ENCODE assay signal across 8 cellular contexts in genomic region chr1:28514445-28514933, GRCh38. TPM values are rescaled to one million over a fixed set of nuclear protein-coding genes. Genes with fewer than 3 reads are reported as not detected.
DNase-seq lines count a peak whose midpoint lies in the region; ATAC-seq and TF ChIP-seq lines count a peak whose summit lies in the region.
"Not testable (repeated sequence)": the region's sequence is repeated elsewhere in the genome, so short reads cannot be mapped to it uniquely, and the experiment has no call there.

No MANE protein-coding gene starts in this region.

- H3F3A ChIP-seq in GM23248 (ENCODE audit: insufficient read depth) = peaks cover 78% of the 10 kb centered on the region

- H3K4me1 Mint-ChIP-seq in T-helper 2 cell treated with Interferon-gamma antibody and Interleukin-4, amounts not matched to agents 5 μg/mL and 100 μg/mL, for 36 hours (ENCODE audit: low read depth) = peaks cover 32% of the 10 kb centered on the region
- H3K4me1 Mint-ChIP-seq in activated CD8-positive, alpha-beta memory T cell treated with anti-CD3 and anti-CD28 coated beads, Interleukin-2, amount 10 ng/mL, durations not matched to agents 7 days and 5 days = peaks cover 49% of the 10 kb centered on the region
- H3K4me1 Mint-ChIP-seq in activated naive CD8-positive, alpha-beta T cell treated with anti-CD3 and anti-CD28 coated beads, Interleukin-2, amount 50 U/mL, for 24 hours = peaks cover 46% of the 10 kb centered on the region

- H3K9ac ChIP-seq in GM23248 = not testable (repeated sequence)

- not testable (repeated sequence) for H3K4me2 ChIP-seq in GM23248 (ENCODE audit: unreplicated experiment)

- H3K9me3 ChIP-seq in GM23248 (ENCODE audit: low read depth) = not testable (repeated sequence)

- H3K79me2 ChIP-seq in GM23248 (ENCODE audit: insufficient read depth) = peaks cover 17% of the 10 kb centered on the region

- 88 to 90% methylated on average over 13 of the region's 13 CpGs for WGBS in GM23248 (ENCODE audit: low coverage in 1 of 2, low lambda C conversion rate in 2 of 2, missing lambda C conversion rate in 2 of 2), 2 experiments

- CTCF ChIA-PET in activated CD8-positive, alpha-beta memory T cell treated with anti-CD3 and anti-CD28 coated beads, Interleukin-2, amount 10 ng/mL, durations not matched to agents 7 days and 5 days (lab: Charles Lee) = interaction anchor here (2.3 to 3.5 kb wide), 2 partner anchors 9 to 88 kb away, joined by 5 to 12 read pairs; no protein-coding TSS in a partner anchor

- H3K27ac ChIP-seq in C4-2B (peak overlapping the region; percentile 8; the same call in 1 of the 2 replicates), GM23248 (peak overlapping the region; percentile 18; the same call in 1 of the 2 replicates)

- TF ChIP-seq CTCF in C4-2B (conservative IDR thresholded peaks at IDR 0.05); NB4 (IDR thresholded peaks at IDR 0.05; ENCODE audit: low read depth, low read length): not testable (repeated sequence)

- not testable (repeated sequence) for H3K9me2 ChIP-seq in GM23248 (ENCODE audit: insufficient read depth)

- in situ Hi-C loops in GM23248 (cut with MboI) = not testable (repeated sequence)

- H3K27me3 Mint-ChIP-seq in T-helper 2 cell treated with Interferon-gamma antibody and Interleukin-4, amounts not matched to agents 5 μg/mL and 100 μg/mL, for 36 hours (ENCODE audit: low read depth); activated CD8-positive, alpha-beta memory T cell treated with anti-CD3 and anti-CD28 coated beads, Interleukin-2, amount 10 ng/mL, durations not matched to agents 7 days and 5 days; activated naive CD8-positive, alpha-beta T cell treated with anti-CD3 and anti-CD28 coated beads, Interleukin-2, amount 50 U/mL, for 24 hours: not testable (repeated sequence)

- not testable (repeated sequence) for ATAC-seq in activated CD8-positive, alpha-beta memory T cell treated with anti-CD3 and anti-CD28 coated beads, Interleukin-2, amount 10 ng/mL, durations not matched to agents 7 days and 5 days; activated naive CD8-positive, alpha-beta T cell treated with anti-CD3 and anti-CD28 coated beads, Interleukin-2, amount 50 U/mL, for 24 hours

- not testable (repeated sequence) for TF ChIP-seq POLR2A in NB4 (IDR thresholded peaks at IDR 0.05; ENCODE audit: extremely low read depth, insufficient read length)

- peaks cover 34% of the 10 kb centered on the region for H3K36me3 ChIP-seq in GM23248 (ENCODE audit: low read depth)

- not testable (repeated sequence) for H3K9me3 Mint-ChIP-seq in T-helper 2 cell treated with Interferon-gamma antibody and Interleukin-4, amounts not matched to agents 5 μg/mL and 100 μg/mL, for 36 hours; activated CD8-positive, alpha-beta memory T cell treated with anti-CD3 and anti-CD28 coated beads, Interleukin-2, amount 10 ng/mL, durations not matched to agents 7 days and 5 days (ENCODE audit: low read depth); activated naive CD8-positive, alpha-beta T cell treated with anti-CD3 and anti-CD28 coated beads, Interleukin-2, amount 50 U/mL, for 24 hours

- not testable (repeated sequence) for H3K27me3 ChIP-seq in GM23248 (replicated peaks; ENCODE audit: insufficient read depth)

- H3K4me3 ChIP-seq in GM23248; NB4 (ENCODE audit: low read depth, low read length): not testable (repeated sequence)

- peaks cover 45% of the 10 kb centered on the region for H3K36me3 Mint-ChIP-seq in T-helper 2 cell treated with Interferon-gamma antibody and Interleukin-4, amounts not matched to agents 5 μg/mL and 100 μg/mL, for 36 hours (ENCODE audit: low read depth)
- peaks cover 39% of the 10 kb centered on the region for H3K36me3 Mint-ChIP-seq in activated CD8-positive, alpha-beta memory T cell treated with anti-CD3 and anti-CD28 coated beads, Interleukin-2, amount 10 ng/mL, durations not matched to agents 7 days and 5 days
- peaks cover 54% of the 10 kb centered on the region for H3K36me3 Mint-ChIP-seq in activated naive CD8-positive, alpha-beta T cell treated with anti-CD3 and anti-CD28 coated beads, Interleukin-2, amount 50 U/mL, for 24 hours (ENCODE audit: low read depth)

- DNase-seq in GM23248; T-helper 2 cell treated with Interferon-gamma antibody and Interleukin-4, amounts not matched to agents 5 μg/mL and 100 μg/mL, for 36 hours (ENCODE audit: low spot score); activated CD8-positive, alpha-beta memory T cell treated with anti-CD3 and anti-CD28 coated beads, Interleukin-2, amount 10 ng/mL, durations not matched to agents 7 days and 5 days: not testable (repeated sequence)
- DNase-seq in NB4 (ENCODE audit: low read depth) (peak; percentile 31), kidney tubule cell (ENCODE audit: low spot score) (peak; percentile 28)
- DNase-seq in activated naive CD8-positive, alpha-beta T cell treated with anti-CD3 and anti-CD28 coated beads, Interleukin-2, amount 50 U/mL, for 24 hours = peak; percentile 19
- DNase-seq in stimulated activated CD4-positive, alpha-beta T cell treated with anti-CD3 and anti-CD28 coated beads, Interleukin-2, amount 100 ng/mL, for 24 hours = peak; percentile 34 to 49

- not testable (repeated sequence) for H4K20me1 ChIP-seq in GM23248 (ENCODE audit: insufficient read depth)

- not testable (repeated sequence) for H2AFZ ChIP-seq in GM23248

- peaks cover 17% of the 10 kb centered on the region for H3K4me1 ChIP-seq in GM23248 (ENCODE audit: insufficient read depth)

- not testable (repeated sequence) for H3K4me3 Mint-ChIP-seq in T-helper 2 cell treated with Interferon-gamma antibody and Interleukin-4, amounts not matched to agents 5 μg/mL and 100 μg/mL, for 36 hours; activated CD8-positive, alpha-beta memory T cell treated with anti-CD3 and anti-CD28 coated beads, Interleukin-2, amount 10 ng/mL, durations not matched to agents 7 days and 5 days
- H3K4me3 Mint-ChIP-seq in activated naive CD8-positive, alpha-beta T cell treated with anti-CD3 and anti-CD28 coated beads, Interleukin-2, amount 50 U/mL, for 24 hours = peak overlapping the region; percentile 55

- H3K27ac Mint-ChIP-seq in T-helper 2 cell treated with Interferon-gamma antibody and Interleukin-4, amounts not matched to agents 5 μg/mL and 100 μg/mL, for 36 hours = peak overlapping the region; percentile 74
- H3K27ac Mint-ChIP-seq in activated CD8-positive, alpha-beta memory T cell treated with anti-CD3 and anti-CD28 coated beads, Interleukin-2, amount 10 ng/mL, durations not matched to agents 7 days and 5 days = peak overlapping the region; percentile 46
- H3K27ac Mint-ChIP-seq in activated naive CD8-positive, alpha-beta T cell treated with anti-CD3 and anti-CD28 coated beads, Interleukin-2, amount 50 U/mL, for 24 hours = peak overlapping the region; percentile 59

RNA-seq across cellular contexts. Expression of gene RCC1, which starts 8.6 kb away (rescaled TPM):
- total RNA-seq in GM23248 (2014; rRNA removed; shearing (Covaris generic)) = 27.0 and 31.7 TPM in 2 replicates
- polyA plus RNA-seq in GM23248 (2016; fragmentation: Nextera tagmentation; extraction: Ambion mirVana) = 17.5 and 17.9 TPM in 2 replicates
- 10 to 100 TPM; 61.4 to 77.6 TPM for total RNA-seq in activated CD8-positive, alpha-beta memory T cell treated with anti-CD3 and anti-CD28 coated beads, Interleukin-2, amount 10 ng/mL, durations not matched to agents 7 days and 5 days

RNA-seq across cellular contexts. Expression of gene TRNAU1AP, which starts 38.4 kb away (rescaled TPM):
- total RNA-seq in GM23248 (2014; rRNA removed; shearing (Covaris generic)) = 21.9 and 22.0 TPM in 2 replicates
- polyA plus RNA-seq in GM23248 (2016; fragmentation: Nextera tagmentation; extraction: Ambion mirVana) = 26.6 and 27.4 TPM in 2 replicates
- total RNA-seq in activated CD8-positive, alpha-beta memory T cell treated with anti-CD3 and anti-CD28 coated beads, Interleukin-2, amount 10 ng/mL, durations not matched to agents 7 days and 5 days = 10 to 100 TPM; 52.8 to 55.2 TPM
